Comparison of ENCODE assay signal across 8 cellular contexts in the genomic region with DNA sequence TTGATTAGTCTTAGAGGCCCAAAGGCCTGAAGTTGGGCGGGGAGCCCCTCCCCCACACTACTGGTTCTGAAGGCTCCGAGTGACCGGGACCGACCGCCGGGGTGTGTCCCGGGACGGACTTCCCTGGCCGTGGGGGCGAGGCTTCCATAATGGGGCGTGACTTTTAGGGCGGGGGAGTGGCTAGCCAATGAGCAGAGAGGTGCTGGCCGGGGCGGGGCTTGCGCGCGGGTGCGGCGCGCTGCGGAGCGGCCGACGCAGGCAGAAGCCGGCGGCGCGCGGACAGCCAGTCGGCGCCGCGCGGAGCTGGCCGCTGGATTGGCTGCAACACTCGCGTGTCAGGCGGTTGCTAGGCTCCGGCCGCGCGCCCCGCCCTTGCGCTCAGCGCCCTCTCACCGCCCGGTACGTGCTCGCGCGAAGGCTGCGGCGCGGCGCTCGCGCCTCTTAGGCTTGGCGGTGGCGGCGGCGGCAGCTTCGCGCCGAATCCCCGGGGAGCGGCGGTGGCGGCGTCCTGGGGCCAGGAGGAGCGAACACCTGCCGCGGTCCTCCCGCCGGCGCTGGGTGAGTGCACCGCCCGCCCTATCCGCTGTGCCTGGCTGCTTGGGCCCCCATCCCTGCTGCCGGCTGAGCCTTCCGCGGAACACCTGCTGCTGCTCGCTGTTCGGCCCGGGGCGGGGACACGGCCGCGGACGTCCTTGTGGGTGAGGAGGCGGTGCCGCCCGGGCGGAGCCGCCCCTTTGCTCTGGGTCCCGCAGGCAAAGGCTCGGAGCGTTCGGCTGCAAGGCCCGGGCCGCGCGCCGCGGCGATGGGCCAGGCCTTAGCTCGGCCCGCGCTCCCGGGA. TPM values are rescaled to one million over a fixed set of nuclear protein-coding genes. Genes with fewer than 3 reads are reported as not detected.
A peak's percentile ranks its signal among the peaks of the same experiment; 100 is the strongest.
DNase-seq lines count a peak whose midpoint lies in the region; ATAC-seq and TF ChIP-seq lines count a peak whose summit lies in the region.

DAG1 (plus strand) TSS at position 392 of the 838 bp plus-strand sequence. CDS start 40,268 bp downstream, outside the sequence.

- TF ChIP-seq POLR2A in erythroblast (IDR thresholded peaks at IDR 0.05; ENCODE audit: low read length): peak; percentile 96

- peak within 1 kb of the TSS; percentile 57 for H3K4me3 ChIP-seq in mucosa of stomach (ENCODE audit: low read length)

- DNase-seq in DMS53 (lab: John Stamatoyannopoulos, UW) (peak; percentile 92), KG1 (lab: John Stamatoyannopoulos, UW) (peak; percentile 97), erythroblast (lab: John Stamatoyannopoulos, UW) (peak; percentile 98 to 99)
- peak; percentile 97 for DNase-seq in activated T-cell treated with anti-CD3 and anti-CD28 coated beads, Interleukin-2, amount 50 U/mL, for 24 hours
- peak; percentile 98 for DNase-seq in stimulated activated CD8-positive, alpha-beta memory T cell treated with anti-CD3 and anti-CD28 coated beads, Interleukin-4, amount 100 ng/mL, for 48 hours

- peaks cover 15% of the 10 kb centered on the region for H3K36me3 Mint-ChIP-seq in activated T-cell treated with anti-CD3 and anti-CD28 coated beads, Interleukin-2, amount 50 U/mL, for 24 hours (ENCODE audit: low read depth)

- H3K9me3 Mint-ChIP-seq in activated T-cell treated with anti-CD3 and anti-CD28 coated beads, Interleukin-2, amount 50 U/mL, for 24 hours: no peaks in the 10 kb centered on the region

- no peaks in the 10 kb centered on the region for H3K36me3 ChIP-seq in mucosa of stomach (ENCODE audit: control insufficient read depth, insufficient read depth, low read length)

- H3K27me3 ChIP-seq in mucosa of stomach (ENCODE audit: control insufficient read depth, insufficient read depth, low read length): no peaks in the 10 kb centered on the region

- peak within 1 kb of the TSS; percentile 91 for H3K27ac Mint-ChIP-seq in activated T-cell treated with anti-CD3 and anti-CD28 coated beads, Interleukin-2, amount 50 U/mL, for 24 hours

- peaks cover 52% of the 10 kb centered on the region for H3K4me1 ChIP-seq in mucosa of stomach (ENCODE audit: control insufficient read depth, insufficient read depth, low read length)

- peaks cover 23% of the 10 kb centered on the region for H3K4me1 Mint-ChIP-seq in activated T-cell treated with anti-CD3 and anti-CD28 coated beads, Interleukin-2, amount 50 U/mL, for 24 hours (ENCODE audit: low read depth)

- peak; percentile 85 for ATAC-seq in GM21723 (IDR thresholded peaks at IDR 0.05; ENCODE audit: unreplicated experiment)

- H3K4me3 Mint-ChIP-seq in activated T-cell treated with anti-CD3 and anti-CD28 coated beads, Interleukin-2, amount 50 U/mL, for 24 hours: peak within 1 kb of the TSS; percentile 90

- no peaks in the 10 kb centered on the region for H3K9me3 ChIP-seq in mucosa of stomach (ENCODE audit: control insufficient read depth, low read length)

- no peaks in the 10 kb centered on the region for H3K27me3 Mint-ChIP-seq in activated T-cell treated with anti-CD3 and anti-CD28 coated beads, Interleukin-2, amount 50 U/mL, for 24 hours

- peak within 1 kb of the TSS; percentile 89 for H3K9ac ChIP-seq in mucosa of stomach (ENCODE audit: low read length)

TF ChIP-seq in PFSK-1, 5 proteins besides CTCF, POLR2A, EP300 and RAD21:
- peak; percentile 28 for TF ChIP-seq FOXP2 (optimal IDR thresholded peaks at IDR 0.05; ENCODE audit: borderline replicate concordance, extremely low read depth, extremely low read length, insufficient read depth)
- peak; percentile 54; the same call in 1 of the 2 replicates for TF ChIP-seq POLR2AphosphoS5 (IDR thresholded peaks at IDR 0.05; ENCODE audit: low read depth, low read length)
- 0 out of 2 replicates have a peak, but pooled peaks have one; percentile 49 for TF ChIP-seq TAF1 (IDR thresholded peaks at IDR 0.05; ENCODE audit: borderline replicate concordance, insufficient read depth, low read length)
- TF ChIP-seq, protein P1, sequence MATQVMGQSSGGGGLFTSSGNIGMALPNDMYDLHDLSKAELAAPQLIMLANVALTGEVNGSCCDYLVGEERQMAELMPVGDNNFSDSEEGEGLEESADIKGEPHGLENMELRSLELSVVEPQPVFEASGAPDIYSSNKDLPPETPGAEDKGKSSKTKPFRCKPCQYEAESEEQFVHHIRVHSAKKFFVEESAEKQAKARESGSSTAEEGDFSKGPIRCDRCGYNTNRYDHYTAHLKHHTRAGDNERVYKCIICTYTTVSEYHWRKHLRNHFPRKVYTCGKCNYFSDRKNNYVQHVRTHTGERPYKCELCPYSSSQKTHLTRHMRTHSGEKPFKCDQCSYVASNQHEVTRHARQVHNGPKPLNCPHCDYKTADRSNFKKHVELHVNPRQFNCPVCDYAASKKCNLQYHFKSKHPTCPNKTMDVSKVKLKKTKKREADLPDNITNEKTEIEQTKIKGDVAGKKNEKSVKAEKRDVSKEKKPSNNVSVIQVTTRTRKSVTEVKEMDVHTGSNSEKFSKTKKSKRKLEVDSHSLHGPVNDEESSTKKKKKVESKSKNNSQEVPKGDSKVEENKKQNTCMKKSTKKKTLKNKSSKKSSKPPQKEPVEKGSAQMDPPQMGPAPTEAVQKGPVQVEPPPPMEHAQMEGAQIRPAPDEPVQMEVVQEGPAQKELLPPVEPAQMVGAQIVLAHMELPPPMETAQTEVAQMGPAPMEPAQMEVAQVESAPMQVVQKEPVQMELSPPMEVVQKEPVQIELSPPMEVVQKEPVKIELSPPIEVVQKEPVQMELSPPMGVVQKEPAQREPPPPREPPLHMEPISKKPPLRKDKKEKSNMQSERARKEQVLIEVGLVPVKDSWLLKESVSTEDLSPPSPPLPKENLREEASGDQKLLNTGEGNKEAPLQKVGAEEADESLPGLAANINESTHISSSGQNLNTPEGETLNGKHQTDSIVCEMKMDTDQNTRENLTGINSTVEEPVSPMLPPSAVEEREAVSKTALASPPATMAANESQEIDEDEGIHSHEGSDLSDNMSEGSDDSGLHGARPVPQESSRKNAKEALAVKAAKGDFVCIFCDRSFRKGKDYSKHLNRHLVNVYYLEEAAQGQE (IDR thresholded peaks at IDR 0.05; ENCODE audit: insufficient read depth in 1 of 2, low read depth in 2 of 2, low read length in 2 of 2): no peak
- no peak; the same call in 1 of the 2 replicates for TF ChIP-seq SIN3A (IDR thresholded peaks at IDR 0.05; ENCODE audit: borderline replicate concordance, insufficient read depth, low read length)

RNA-seq across cellular contexts. Expression of gene DAG1, which starts in this region (rescaled TPM):
- polyA plus RNA-seq in PFSK-1 (2012; ENCODE audit: insufficient read length, low read depth): 17.3 TPM

Comparison
In these comparisons a context has a peak if more than half of its experiments do, and no peak if none do; other contexts are left out.
1. Peak in every context shown above with its lines: DNase-seq, ATAC-seq and H3K4me3 ChIP-seq.